Comparison of ENCODE assay signal across 10 cellular contexts in the genomic region with DNA sequence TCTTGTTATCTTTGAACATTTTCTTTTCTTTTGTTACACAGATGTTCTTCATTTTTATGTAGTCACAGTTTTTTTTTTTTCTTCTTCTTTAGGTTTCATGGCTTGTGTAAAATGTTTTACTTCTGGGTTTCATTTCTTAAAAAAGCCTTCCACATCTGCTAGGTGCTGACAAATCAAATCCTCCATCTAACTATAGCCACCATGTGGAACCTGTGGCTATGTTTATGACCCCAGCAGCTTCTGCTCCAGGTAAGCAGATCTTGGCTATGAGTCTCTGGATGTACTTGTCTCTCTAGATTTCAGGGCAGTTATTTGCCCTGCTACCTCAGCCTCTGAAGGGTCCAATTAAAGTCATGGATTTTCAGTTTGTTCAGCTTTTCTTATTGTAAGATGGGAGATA. TPM values are rescaled to one million over a fixed set of nuclear protein-coding genes. Genes with fewer than 3 reads are reported as not detected.
DNase-seq lines count a peak whose midpoint lies in the region; ATAC-seq and TF ChIP-seq lines count a peak whose summit lies in the region.
"Had no signal": no experiment of that assay in that cellular context is flagged by ENCODE, and none has a peak within 500 bp of the region (broad histone marks: within the 10 kb centered on the region; RNA-seq: fewer than 3 reads in every experiment).

No MANE protein-coding gene starts in this region.

- DNase-seq in RPMI8226 (peak; percentile 85), foreskin keratinocyte (no peak), prostate gland (ENCODE audit: low spot score) (no peak), NCI-H1694 (lab: John Stamatoyannopoulos, UW) (no peak)
- DNase-seq: CD8-positive, alpha-beta T cell had no signal

- TF ChIP-seq CTCF in foreskin keratinocyte (conservative IDR thresholded peaks at IDR 0.05) (no peak), prostate gland (IDR thresholded peaks at IDR 0.05) (no peak)

- no peaks in the 10 kb centered on the region for H3K36me3 ChIP-seq in prostate gland
- H3K36me3 ChIP-seq: thoracic aorta had no signal

- H3K27me3 ChIP-seq in foreskin keratinocyte, result no peaks in the 10 kb centered on the region
- H3K27me3 ChIP-seq in prostate gland (replicated peaks; ENCODE audit: insufficient read depth), result no peaks in the 10 kb centered on the region

- no peak overlapping the region for H3K4me3 ChIP-seq in prostate gland
- H3K4me3 ChIP-seq: K562, thoracic aorta had no signal

- ATAC-seq in GM19035 (IDR thresholded peaks at IDR 0.05; ENCODE audit: unreplicated experiment) (peak; percentile 77), GM21723 (IDR thresholded peaks at IDR 0.05; ENCODE audit: unreplicated experiment) (peak; percentile 90), HG03095 (IDR thresholded peaks at IDR 0.05; ENCODE audit: unreplicated experiment) (peak; percentile 90), foreskin keratinocyte (no peak)
- ATAC-seq: CD8-positive, alpha-beta T cell; K562 had no signal

- intact Hi-C loops in prostate gland (cut with DNase I), result no loop called here

- H3K4me1 ChIP-seq in foreskin keratinocyte (no peaks in the 10 kb centered on the region), prostate gland (replicated peaks) (no peaks in the 10 kb centered on the region)

- no peaks in the 10 kb centered on the region for H3K9me3 ChIP-seq in prostate gland
- H3K9me3 ChIP-seq: thoracic aorta had no signal

- no peak for TF ChIP-seq POLR2A in prostate gland (IDR thresholded peaks at IDR 0.05)

- H3K27ac ChIP-seq in foreskin keratinocyte (no peak overlapping the region), prostate gland (no peak overlapping the region)
- H3K27ac ChIP-seq: thoracic aorta had no signal

RNA-seq across cellular contexts. Expression of gene OXSM, which starts 44.5 kb away (rescaled TPM):
- total RNA-seq in foreskin keratinocyte (11.1 and 11.9 TPM in 2 replicates), prostate gland (1 to 10 TPM; 9.4 to 9.5 TPM)
- polyA plus RNA-seq in foreskin keratinocyte, result 10.8 and 12.0 TPM in 2 replicates

RNA-seq across cellular contexts. Expression of gene NGLY1, which starts 51.1 kb away (rescaled TPM):
- total RNA-seq in foreskin keratinocyte (19.5 and 20.1 TPM in 2 replicates), prostate gland (10 to 100 TPM; 35.6 to 36.8 TPM)
- polyA plus RNA-seq in foreskin keratinocyte, result 13.6 and 14.8 TPM in 2 replicates
